ENCODE assay signal across 9 cellular contexts in the genomic region with DNA sequence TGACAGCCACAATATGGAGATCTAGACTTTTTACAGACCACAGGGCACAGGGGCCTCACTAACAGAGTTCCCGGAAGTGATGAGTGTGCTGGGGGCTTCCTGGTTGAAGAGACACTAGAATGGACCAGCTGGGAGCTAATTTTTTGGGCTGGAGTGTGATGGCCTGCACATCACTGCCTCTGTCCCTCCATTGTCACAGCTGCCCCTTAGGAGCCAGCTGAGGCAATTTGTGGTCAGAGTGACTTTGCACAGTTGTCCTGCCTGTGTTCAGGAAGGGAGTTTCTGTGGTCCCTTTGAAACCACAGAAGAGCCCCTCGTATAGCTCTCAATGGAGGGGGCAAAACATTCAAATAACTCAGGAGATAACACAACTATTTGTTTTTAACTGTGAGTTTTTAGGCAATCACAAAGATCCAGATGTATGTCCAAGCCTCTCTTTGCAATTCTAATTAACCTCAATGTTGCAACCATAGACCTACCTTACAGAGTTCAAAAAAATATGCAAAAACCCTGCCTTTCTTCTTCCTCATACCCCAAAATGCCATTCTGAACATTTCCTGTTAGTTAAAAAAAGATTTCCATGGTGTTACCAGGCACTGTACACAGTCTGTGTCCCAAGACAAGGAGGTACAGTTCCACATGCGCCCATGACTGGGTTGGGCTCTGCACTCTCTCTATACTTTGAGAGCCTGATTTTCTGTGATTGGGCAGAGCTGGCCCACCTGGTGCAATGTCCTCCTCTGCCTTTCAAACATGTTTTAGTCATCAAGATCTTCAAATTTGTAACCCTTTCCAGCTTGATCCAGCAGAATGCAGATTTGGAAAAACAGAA. TPM values are rescaled to one million over a fixed set of nuclear protein-coding genes. Genes with fewer than 3 reads are reported as not detected.
DNase-seq lines count a peak whose midpoint lies in the region; ATAC-seq, FAIRE-seq and TF ChIP-seq lines count a peak whose summit lies in the region.
"Had no signal": no experiment of that assay in that cellular context is flagged by ENCODE, and none has a peak within 500 bp of the region (broad histone marks: within the 10 kb centered on the region; RNA-seq: fewer than 3 reads in every experiment).

No MANE protein-coding gene starts in this region.

- no peak overlapping the region for H2BK12ac ChIP-seq in H1 (ENCODE audit: low read depth, low read length)

- no peak for FAIRE-seq in H1 (lab: Jason Lieb, UNC)
- FAIRE-seq: RCC 7860 had no signal

- no peak for DNase-seq in activated T-cell treated with anti-CD3 and anti-CD28 coated beads, Interleukin-2, amount 50 U/mL, for 24 hours
- no peak for DNase-seq in activated T-cell treated with anti-CD3 and anti-CD28 coated beads, Interleukin-2, amount 50 U/mL, for 1 hour
- DNase-seq in Panc1 (ENCODE audit: low read depth, low spot score) = no peak
- DNase-seq in H1 (ENCODE audit: low read depth in 1 of 2, low spot score in 2 of 2) = no peak
- DNase-seq in stimulated activated naive CD8-positive, alpha-beta T cell treated with anti-CD3 and anti-CD28 coated beads, Interleukin-15, Interleukin-2, amounts not matched to agents 100 U/mL and 50 U/mL, for 24 hours = peak; percentile 35
- no peak for DNase-seq in nucleus accumbens (lab: John Stamatoyannopoulos, UW)
- DNase-seq in stimulated activated CD4-positive, alpha-beta T cell treated with anti-CD3 and anti-CD28 coated beads, Interleukin-4, amount 100 ng/mL, for 24 hours = no peak
- no peak for DNase-seq in NCI-H524 treated with DMSO at 0.1 percent for 48 hours (lab: John Stamatoyannopoulos, UW)

- H3K4me1 Mint-ChIP-seq in activated T-cell treated with anti-CD3 and anti-CD28 coated beads, Interleukin-2, amount 50 U/mL, for 24 hours (ENCODE audit: low read depth) = peaks cover 77% of the 10 kb centered on the region

- peak overlapping the region; percentile 80 for H3K27ac Mint-ChIP-seq in activated T-cell treated with anti-CD3 and anti-CD28 coated beads, Interleukin-2, amount 50 U/mL, for 24 hours

- H3K27ac ChIP-seq in Panc1 (ENCODE audit: low read length) (peak overlapping the region; percentile 91), H1 (ENCODE audit: low read depth, low read length) (no peak overlapping the region)

- H2AK5ac ChIP-seq in H1 (ENCODE audit: low read depth, low read length) = no peak overlapping the region

- no peak overlapping the region for H4K8ac ChIP-seq in H1 (ENCODE audit: extremely low read depth, insufficient read depth, low read length)

- H3K79me2 ChIP-seq in H1 (ENCODE audit: control insufficient read depth in 1 of 2, insufficient read depth in 2 of 2, low read length in 2 of 2) = no peaks in the 10 kb centered on the region

- H4K91ac ChIP-seq in H1 (replicated peaks; ENCODE audit: insufficient read length, low read length) = no peak overlapping the region

- POLR2A ChIA-PET in Panc1 (lab: Charles Lee) = no interaction called here
- POLR2A ChIA-PET in H1 (lab: Charles Lee; ENCODE audit: partially characterized antibody) = no interaction called here

- CTCF ChIA-PET in Panc1 (lab: Charles Lee) (no interaction called here), H1 (lab: Charles Lee; ENCODE audit: partially characterized antibody) (interaction anchor here (0.7 to 1.7 kb wide), 5 partner anchors 38 to 155 kb away, joined by 3 to 4 read pairs (median 4); no protein-coding TSS in a partner anchor)

- H4K20me1 ChIP-seq in H1 (replicated peaks in 1 of 2; ENCODE audit: control insufficient read depth in 1 of 2, insufficient read depth in 2 of 2, low read length in 2 of 2) = no peaks in the 10 kb centered on the region

- no peak overlapping the region for H3K4ac ChIP-seq in H1 (replicated peaks; ENCODE audit: insufficient read length, low read depth, low read length)

- H3K4me3 ChIP-seq in Panc1 (ENCODE audit: low read depth in 2 of 2, low read length in 2 of 2) (no peak overlapping the region), H1 (ENCODE audit: extremely low read depth in 1 of 4, insufficient read depth in 2 of 4, low read depth in 3 of 4, low read length in 4 of 4) (no peak overlapping the region)

- no peak overlapping the region for H3K23ac ChIP-seq in H1 (ENCODE audit: insufficient read length)

- H3K9ac ChIP-seq in H1 (replicated peaks in 1 of 4; ENCODE audit: extremely low read depth in 1 of 4, low read depth in 3 of 4, low read length in 3 of 4) = no peak overlapping the region

- no peaks in the 10 kb centered on the region for H3K9me3 Mint-ChIP-seq in activated T-cell treated with anti-CD3 and anti-CD28 coated beads, Interleukin-2, amount 50 U/mL, for 24 hours

- H3K14ac ChIP-seq in H1 (ENCODE audit: insufficient read length) = no peak overlapping the region

- intact Hi-C loops in Panc1 (cut with micrococcal nuclease; ENCODE audit: unreplicated experiment) = no loop called here

- 87% methylated on average over 3 of the region's 3 CpGs; no CpG with 5 or more reads in 1 of the 2 experiments for WGBS in H1 (ENCODE audit: extremely low coverage in 1 of 2, insufficient coverage in 1 of 2, insufficient read length in 1 of 2, insufficient replicate concordance in 2 of 2, low coverage in 1 of 2, low lambda C conversion rate in 2 of 2, missing lambda C conversion rate in 1 of 2), 2 experiments

- TF ChIP-seq CTCF in Panc1 (IDR thresholded peaks at IDR 0.05) (no peak), H1 (IDR thresholded peaks at IDR 0.05; ENCODE audit: control extremely low read depth in 1 of 3, insufficient read depth in 1 of 3, low read depth in 1 of 3, low read length in 3 of 3) (no peak)

- no peak for TF ChIP-seq RAD21 in H1 (IDR thresholded peaks at IDR 0.05 in 1 of 2, conservative IDR thresholded peaks at IDR 0.05 in 1 of 2; ENCODE audit: low read depth in 2 of 2, low read length in 2 of 2)

- no peaks in the 10 kb centered on the region for H3K27me3 ChIP-seq in Panc1 (ENCODE audit: control insufficient read depth, insufficient read depth, low read length)
- no peaks in the 10 kb centered on the region for H3K27me3 ChIP-seq in H1 (replicated peaks in 1 of 4; ENCODE audit: control insufficient read depth in 3 of 4, extremely low read depth in 1 of 4, insufficient read depth in 3 of 4, low read length in 3 of 4)

- H3K4me2 ChIP-seq in H1 (ENCODE audit: insufficient read depth in 1 of 2, low read depth in 2 of 2, low read length in 2 of 2) = no peak overlapping the region

- no peak overlapping the region for H2BK15ac ChIP-seq in H1 (ENCODE audit: low read length)

- no peak for TF ChIP-seq POLR2A in H1 (IDR thresholded peaks at IDR 0.05; ENCODE audit: control extremely low read depth in 1 of 2, low read depth in 2 of 2, low read length in 2 of 2)

- in situ Hi-C loops in Panc1 (cut with HindIII; ENCODE audit: low pct_unique_long_range_greater_than_20kb, low sequenced_read_pairs) = no loop called here

- H3K4me3 Mint-ChIP-seq in activated T-cell treated with anti-CD3 and anti-CD28 coated beads, Interleukin-2, amount 50 U/mL, for 24 hours = peak overlapping the region; percentile 80

- H2AFZ ChIP-seq in H1 (ENCODE audit: low read length) = peak overlapping the region; percentile 92

- H3K4me1 ChIP-seq in Panc1 (ENCODE audit: control insufficient read depth, insufficient read depth, low read length) (peaks cover 37% of the 10 kb centered on the region), H1 (replicated peaks in 1 of 4; ENCODE audit: control insufficient read depth in 3 of 4, insufficient read depth in 4 of 4, low read length in 3 of 4) (peaks cover 0 to 3% (median 1%) of the 10 kb centered on the region in 4 experiments; a peak in 2 of 7 replicates)

- no peak overlapping the region for H3K18ac ChIP-seq in H1 (ENCODE audit: extremely low read depth, low read length)

- no peak overlapping the region for H2BK120ac ChIP-seq in H1 (replicated peaks; ENCODE audit: low read depth, low read length)

- H4K5ac ChIP-seq in H1 (ENCODE audit: insufficient read length, low read depth, low read length) = no peak overlapping the region

- no peak for TF ChIP-seq EP300 in H1 (IDR thresholded peaks at IDR 0.05; ENCODE audit: borderline replicate concordance in 1 of 2, low read depth in 2 of 2, low read length in 2 of 2)

- H3K23me2 ChIP-seq in H1 (ENCODE audit: low read depth, low read length) = no peaks in the 10 kb centered on the region

- no peak overlapping the region for H2BK20ac ChIP-seq in H1 (ENCODE audit: low read length)

- H2BK5ac ChIP-seq in H1 (ENCODE audit: low read depth, low read length) = no peak overlapping the region

- H3K9me3 ChIP-seq in Panc1 (ENCODE audit: control insufficient read depth, insufficient read depth, low read depth, low read length) (no peaks in the 10 kb centered on the region), H1 (ENCODE audit: insufficient read depth in 2 of 2, low read depth in 1 of 2, low read length in 1 of 2) (no peaks in the 10 kb centered on the region)

- no peak for ATAC-seq in Panc1
- ATAC-seq in stimulated activated naive CD8-positive, alpha-beta T cell treated with anti-CD3 and anti-CD28 coated beads, Interleukin-15, Interleukin-2, amounts not matched to agents 100 U/mL and 50 U/mL, for 24 hours = no peak

- no TSS peak for BruUV-seq in Panc1 (replicated peaks; lab: Mats Ljungman, UMichigan)

- H3K36me3 ChIP-seq in Panc1 (ENCODE audit: control insufficient read depth, insufficient read depth, low read length) (no peaks in the 10 kb centered on the region), H1 (ENCODE audit: control insufficient read depth in 2 of 4, insufficient read depth in 4 of 4, low read length in 3 of 4) (no peaks in the 10 kb centered on the region)

- H3K56ac ChIP-seq in H1 (replicated peaks; ENCODE audit: insufficient read length, low read depth, low read length) = no peak overlapping the region

- H3K79me1 ChIP-seq in H1 (ENCODE audit: low read depth, low read length) = no peaks in the 10 kb centered on the region

- H3K36me3 Mint-ChIP-seq in activated T-cell treated with anti-CD3 and anti-CD28 coated beads, Interleukin-2, amount 50 U/mL, for 24 hours (ENCODE audit: low read depth) = peaks cover 1% of the 10 kb centered on the region

- no peaks in the 10 kb centered on the region for H3K27me3 Mint-ChIP-seq in activated T-cell treated with anti-CD3 and anti-CD28 coated beads, Interleukin-2, amount 50 U/mL, for 24 hours

TF ChIP-seq in H1, 55 proteins besides CTCF, POLR2A, EP300 and RAD21 (continues in another document):
- no peak for TF ChIP-seq ASH2L (IDR thresholded peaks at IDR 0.05; ENCODE audit: low read length)

RNA-seq across cellular contexts. Expression of a gene that starts 2.4 kb away (rescaled TPM):
- total RNA-seq in Panc1 (2021; ENCODE audit: unreplicated experiment) = 2.1 TPM
- 0.65 TPM for polyA plus RNA-seq in Panc1 (2012; ENCODE audit: insufficient read length)
- not detected in 2 replicates for total RNA-seq in H1 (2021; fragmentation: NEBNext Ultra II Directional; extraction: Animal tissue kit (Norgen Biotek cat#: 25700))
- polyA plus RNA-seq in H1 (2011; rRNA removed) = not detected in 2 replicates
- not detected for polyA plus RNA-seq in H1 (2011; cell fraction: cytosol; rRNA removed)
- not detected for polyA plus RNA-seq in H1 (2011; cell fraction: nucleus; rRNA removed)
- polyA plus RNA-seq in H1 (2012, experiment 1 of 2) = not detected in 4 replicates
- not detected for polyA plus RNA-seq in H1 (2012, experiment 2 of 2)
- not detected for polyA plus RNA-seq in H1 (2013, experiment 1 of 2)
- not detected for polyA plus RNA-seq in H1 (2013, experiment 2 of 2)
- not detected in 2 replicates for polyA minus RNA-seq in H1 (2011; rRNA and poly(A)+ RNA removed)
- not detected for polyA minus RNA-seq in H1 (2011; cell fraction: cytosol; rRNA and poly(A)+ RNA removed)
- polyA minus RNA-seq in H1 (2011; cell fraction: nucleus; rRNA and poly(A)+ RNA removed) = not detected
